ENCODE assay signal across 4 cellular contexts in genomic region chr1:37539154-37539553, GRCh38. TPM values are rescaled to one million over a fixed set of nuclear protein-coding genes. Genes with fewer than 3 reads are reported as not detected.
"Had no signal": no experiment of that assay in that cellular context is flagged by ENCODE, and none has a peak within 500 bp of the region (broad histone marks: within the 10 kb centered on the region; RNA-seq: fewer than 3 reads in every experiment).

No MANE protein-coding gene starts in this region.

RNA-seq across cellular contexts. Expression of gene DNALI1, which starts 17.6 kb away (rescaled TPM):
- total RNA-seq: OCI-LY7, PC-3, PC-9, SK-MEL-5 had no signal
